In the genomic region with DNA sequence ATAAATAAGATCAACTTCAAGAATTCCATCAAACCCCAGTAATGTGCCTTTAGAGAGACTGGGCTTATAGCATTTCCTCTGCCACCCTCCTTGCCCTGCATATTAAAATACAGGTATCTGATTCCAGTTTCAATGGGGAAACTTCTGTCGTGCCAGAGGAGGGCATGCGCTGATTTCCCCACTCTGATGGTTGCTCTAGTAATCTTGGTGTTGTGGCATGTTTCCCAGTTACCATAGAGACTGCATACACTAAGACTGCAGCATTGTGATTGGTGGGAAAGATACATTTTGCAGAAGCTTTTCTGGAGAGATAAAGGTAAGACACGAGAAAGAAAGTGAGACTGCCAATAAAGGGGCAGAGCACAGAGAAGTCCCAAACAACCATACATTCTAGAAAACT, we compare ENCODE assay signal across 10 cellular contexts.
DNase-seq lines count a peak whose midpoint lies in the region; ATAC-seq and TF ChIP-seq lines count a peak whose summit lies in the region.
"Had no signal": no experiment of that assay in that cellular context is flagged by ENCODE, and none has a peak within 500 bp of the region (broad histone marks: within the 10 kb centered on the region; RNA-seq: fewer than 3 reads in every experiment).

No MANE protein-coding gene starts in this region.

- no peaks in the 10 kb centered on the region for H3K27me3 ChIP-seq in NT2/D1 (ENCODE audit: insufficient read depth, insufficient read length)
- H3K27me3 ChIP-seq in upper lobe of right lung: no peaks in the 10 kb centered on the region
- H3K27me3 ChIP-seq in stomach: no peaks in the 10 kb centered on the region
- H3K27me3 ChIP-seq: adrenal gland had no signal

- TF ChIP-seq CTCF in upper lobe of right lung (IDR thresholded peaks at IDR 0.05) (no peak), stomach (IDR thresholded peaks at IDR 0.05) (no peak)

- no peak overlapping the region for H3K9ac ChIP-seq in NT2/D1 (ENCODE audit: insufficient read length, low read depth)

- DNase-seq in DMS 273 treated with DMSO at 0.1 percent for 48 hours (lab: John Stamatoyannopoulos, UW) (peak; percentile 77), NT2/D1 (ENCODE audit: low read depth, low spot score) (peak; percentile 18), left ventricle myocardium superior (no peak), upper lobe of right lung (no peak), NCI-H1694 treated with DMSO at 0.1 percent for 48 hours (lab: John Stamatoyannopoulos, UW) (no peak), stomach (no peak), DMS114 treated with DMSO at 0.1 percent for 48 hours (lab: John Stamatoyannopoulos, UW; ENCODE audit: unreplicated experiment) (no peak)

- H3K9me3 ChIP-seq in NT2/D1 (ENCODE audit: insufficient read depth, low read length) (no peaks in the 10 kb centered on the region), upper lobe of right lung (no peaks in the 10 kb centered on the region), stomach (no peaks in the 10 kb centered on the region)
- H3K9me3 ChIP-seq: adrenal gland had no signal

- TF ChIP-seq EP300 in stomach (IDR thresholded peaks at IDR 0.05): no peak

- H3K27ac ChIP-seq in upper lobe of right lung (peak overlapping the region; percentile 14), stomach (no peak overlapping the region)
- H3K27ac ChIP-seq: adrenal gland, HL-60 had no signal

- 15 to 23% (median 16%) methylated on average over 3 of the region's 3 CpGs for WGBS in stomach, 5 donors

- intact Hi-C loops in left ventricle myocardium superior (cut with micrococcal nuclease) (no loop called here), upper lobe of right lung (cut with DNase I) (no loop called here), stomach (cut with DNase I; ENCODE audit: low total_unique reads) (no loop called here)

- H3K4me1 ChIP-seq in NT2/D1 (ENCODE audit: insufficient read depth, insufficient read length) (no peaks in the 10 kb centered on the region), upper lobe of right lung (peaks cover 11% of the 10 kb centered on the region), stomach (peaks cover 0 to 16% (median 6%) of the 10 kb centered on the region in 4 donors)

- ATAC-seq in GM21723 (IDR thresholded peaks at IDR 0.05; ENCODE audit: unreplicated experiment) (peak; percentile 78), left ventricle myocardium superior (peak; percentile 80), upper lobe of right lung (peak; percentile 94)

- H3K36me3 ChIP-seq in NT2/D1 (ENCODE audit: insufficient read depth, insufficient read length, low read length): no peaks in the 10 kb centered on the region
- no peaks in the 10 kb centered on the region for H3K36me3 ChIP-seq in upper lobe of right lung
- H3K36me3 ChIP-seq in stomach: no peaks in the 10 kb centered on the region
- H3K36me3 ChIP-seq: adrenal gland had no signal

- no peak for TF ChIP-seq POLR2A in stomach (IDR thresholded peaks at IDR 0.05)

- H3K4me3 ChIP-seq in NT2/D1 (ENCODE audit: insufficient read length, low read depth): no peak overlapping the region
- no peak overlapping the region for H3K4me3 ChIP-seq in upper lobe of right lung
- no peak overlapping the region for H3K4me3 ChIP-seq in stomach
- H3K4me3 ChIP-seq: adrenal gland had no signal

Comparison
In these comparisons a context has a peak if more than half of its experiments do, and no peak if none do; other contexts are left out.
1. DNase-seq: peak in DMS 273 treated with DMSO at 0.1 percent for 48 hours (single experiment) and NT2/D1 (single experiment); none in left ventricle myocardium superior (single experiment), upper lobe of right lung (single experiment), NCI-H1694 treated with DMSO at 0.1 percent for 48 hours (single experiment), stomach (single experiment) and DMS114 treated with DMSO at 0.1 percent for 48 hours (single experiment).
2. Peak in every context shown above with its lines, with median percentiles within 50 percentile points of each other: ATAC-seq.